In the genomic region with DNA sequence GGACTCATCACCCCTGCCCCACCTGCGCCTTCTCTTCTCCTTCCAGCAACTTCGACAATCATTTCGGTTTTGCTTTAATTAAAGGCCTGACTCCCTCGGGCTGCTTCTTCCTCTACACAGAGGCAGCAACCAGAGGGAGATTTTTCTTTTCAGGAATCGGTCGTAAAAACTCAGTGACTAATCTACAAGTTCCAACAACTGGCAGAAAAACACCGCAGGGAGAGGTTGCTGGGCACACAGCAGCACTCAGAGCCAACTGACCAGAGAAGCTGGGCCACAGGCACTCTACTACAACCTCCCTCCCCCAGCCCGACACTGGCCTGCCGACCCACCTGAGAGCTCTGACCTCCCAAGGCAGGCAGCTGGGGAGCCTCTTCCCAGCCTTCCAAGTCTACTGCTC, we compare ENCODE assay signal across 7 cellular contexts. TPM values are rescaled to one million over a fixed set of nuclear protein-coding genes. Genes with fewer than 3 reads are reported as not detected.
"Had no signal": no experiment of that assay in that cellular context is flagged by ENCODE, and none has a peak within 500 bp of the region (broad histone marks: within the 10 kb centered on the region; RNA-seq: fewer than 3 reads in every experiment).

No MANE protein-coding gene starts in this region.

RNA-seq across cellular contexts. Expression of a gene that starts 48.1 kb away (rescaled TPM):
- total RNA-seq: RPMI7951 had no signal

RNA-seq across cellular contexts. Expression of a gene that starts 57.7 kb away (rescaled TPM):
- total RNA-seq: OCI-LY7, PC-9, Right ventricle myocardium inferior, Right ventricle myocardium superior, RPMI7951, SK-MEL-5 had no signal
- polyA plus RNA-seq: SK-N-SH had no signal
